21 cellular contexts compared by ENCODE assay signal in the genomic region with DNA sequence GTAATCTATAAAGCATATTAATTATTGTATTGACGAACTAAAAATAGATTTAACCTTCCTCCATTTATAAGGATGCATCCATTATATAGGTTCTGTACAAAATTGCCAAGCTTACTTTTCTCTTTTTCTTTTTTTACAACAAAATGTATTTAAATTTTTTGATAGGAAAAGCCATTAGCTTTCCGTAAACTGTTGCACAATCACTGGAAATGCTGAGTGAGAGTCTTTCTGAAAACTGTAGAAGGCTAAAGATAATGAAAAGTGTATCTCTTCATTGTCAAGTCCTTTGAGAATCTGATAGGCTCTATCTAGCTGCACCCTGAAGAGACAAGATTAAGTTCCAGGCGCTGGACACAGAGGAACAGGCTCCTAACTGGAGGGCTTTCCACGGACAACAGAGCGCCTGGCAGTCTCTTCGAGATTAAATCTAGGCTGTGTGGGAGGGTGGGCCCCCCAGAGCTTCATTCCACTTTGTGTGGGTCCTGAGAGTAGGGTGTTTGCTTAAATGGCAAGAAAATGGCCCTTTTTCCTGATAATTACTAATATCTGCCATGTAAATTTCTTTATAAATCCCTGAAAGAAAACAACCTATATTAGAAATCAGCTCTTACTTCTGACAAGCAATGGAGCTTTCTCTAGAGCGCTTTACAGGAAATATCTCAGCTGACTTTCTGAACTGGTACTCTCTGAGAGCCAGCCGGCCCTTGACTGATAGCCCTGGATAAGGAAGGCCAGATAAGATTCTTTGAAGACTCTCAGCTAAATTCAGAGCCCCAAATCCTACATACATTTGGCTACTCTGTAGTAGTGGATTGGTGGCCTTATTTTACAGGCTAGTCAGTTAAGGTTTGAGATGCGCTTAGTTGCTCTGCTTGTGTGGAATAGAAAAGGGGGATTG.
DNase-seq lines count a peak whose midpoint lies in the region; ATAC-seq, FAIRE-seq and TF ChIP-seq lines count a peak whose summit lies in the region.
"Had no signal": no experiment of that assay in that cellular context is flagged by ENCODE, and none has a peak within 500 bp of the region (broad histone marks: within the 10 kb centered on the region; RNA-seq: fewer than 3 reads in every experiment).

No MANE protein-coding gene starts in this region.

- no peak overlapping the region for H3K4me2 ChIP-seq in SK-N-SH
- peak overlapping the region; percentile 66 for H3K4me2 ChIP-seq in hepatocyte

- no peak overlapping the region for H3K9ac ChIP-seq in SK-N-SH
- H3K9ac ChIP-seq in muscle layer of colon (ENCODE audit: low read length): no peak overlapping the region

- peak; percentile 20; the same call in 1 of the 2 replicates for TF ChIP-seq RAD21 in SK-N-SH (IDR thresholded peaks at IDR 0.05; ENCODE audit: low read length)

- H3K79me2 ChIP-seq in SK-N-SH (ENCODE audit: insufficient read depth) (peaks cover 32% of the 10 kb centered on the region; the same call in 1 of the 2 replicates), hepatocyte (no peaks in the 10 kb centered on the region)

- H3K4me1 Mint-ChIP-seq in activated naive CD8-positive, alpha-beta T cell treated with anti-CD3 and anti-CD28 coated beads for 36 hours: no peaks in the 10 kb centered on the region

- 59% methylated on average over 9 of the region's 9 CpGs for WGBS in SK-N-SH (ENCODE audit: low lambda C conversion rate)
- 39% methylated on average over 9 of the region's 9 CpGs for WGBS in hepatocyte (ENCODE audit: low lambda C conversion rate, missing lambda C conversion rate)
- WGBS in sigmoid colon, 2 donors: 67 to 86% methylated on average over 9 of the region's 9 CpGs

- H2AFZ ChIP-seq in SK-N-SH (ENCODE audit: low read depth) (no peak overlapping the region), hepatocyte (peak overlapping the region; percentile 7)

- H3K4me1 ChIP-seq in SK-N-SH (ENCODE audit: control insufficient read depth in 1 of 2, insufficient read depth in 2 of 2, low read depth in 1 of 2, low read length in 1 of 2): peaks cover 0 to 6% of the 10 kb centered on the region in 2 experiments; a peak in 2 of 4 replicates
- H3K4me1 ChIP-seq in hepatocyte (ENCODE audit: insufficient read depth): peaks cover 12% of the 10 kb centered on the region
- H3K4me1 ChIP-seq in muscle layer of colon (ENCODE audit: insufficient read depth, low read length): peaks cover 21% of the 10 kb centered on the region
- peaks cover 0 to 40% (median 6%) of the 10 kb centered on the region in 4 donors for H3K4me1 ChIP-seq in sigmoid colon

- H3K36me3 ChIP-seq in SK-N-SH (replicated peaks in 1 of 2; ENCODE audit: control insufficient read depth in 1 of 2, insufficient read depth in 2 of 2, low read length in 1 of 2) (peaks cover 0 to 30% of the 10 kb centered on the region in 2 experiments), hepatocyte (replicated peaks; ENCODE audit: insufficient read depth, low read depth) (no peaks in the 10 kb centered on the region), muscle layer of colon (ENCODE audit: insufficient read depth, low read length) (no peaks in the 10 kb centered on the region), sigmoid colon (no peaks in the 10 kb centered on the region)

- no peak for DNase-seq in D721Med (ENCODE audit: insufficient read length, low spot score)
- peak; percentile 67 for DNase-seq in SK-N-SH
- DNase-seq in hepatocyte (ENCODE audit: low spot score): peak; percentile 18
- DNase-seq in sigmoid colon: no peak
- no peak for DNase-seq in activated naive CD8-positive, alpha-beta T cell treated with anti-CD3 and anti-CD28 coated beads for 36 hours
- DNase-seq: DMS 273 treated with DMSO at 0.1 percent for 48 hours, GF-D8, KG1, NCI-H1048, NCI-H146, NCI-H2227 treated with DMSO at 0.1 percent for 48 hours, NCI-H524 treated with DMSO at 0.1 percent for 48 hours had no signal

- intact Hi-C loops in sigmoid colon (cut with DNase I): loop anchor here (10.0 kb wide), 1 partner anchor 325 kb away; no protein-coding TSS in a partner anchor

- no peaks in the 10 kb centered on the region for H3K27me3 Mint-ChIP-seq in activated naive CD8-positive, alpha-beta T cell treated with anti-CD3 and anti-CD28 coated beads for 36 hours

- H3K9me3 Mint-ChIP-seq in activated naive CD8-positive, alpha-beta T cell treated with anti-CD3 and anti-CD28 coated beads for 36 hours: no peaks in the 10 kb centered on the region

- no peak overlapping the region for H3K4me3 Mint-ChIP-seq in activated naive CD8-positive, alpha-beta T cell treated with anti-CD3 and anti-CD28 coated beads for 36 hours

- H3K27ac ChIP-seq in SK-N-SH (ENCODE audit: low read depth in 2 of 2, low read length in 1 of 2) (peak overlapping the region; percentile 27 to 86; a peak in 3 of 4 replicates), hepatocyte (peak overlapping the region; percentile 61), muscle layer of colon (ENCODE audit: low read depth, low read length) (peak overlapping the region; percentile 30), sigmoid colon (no peak overlapping the region)
- H3K27ac ChIP-seq: C4-2B had no signal

- TF ChIP-seq CTCF in D721Med (IDR thresholded peaks at IDR 0.05; ENCODE audit: insufficient read depth, missing control alignments): no peak
- no peak for TF ChIP-seq CTCF in SK-N-SH (IDR thresholded peaks at IDR 0.05)
- TF ChIP-seq CTCF in hepatocyte (IDR thresholded peaks at IDR 0.05; ENCODE audit: poor library complexity): no peak
- no peak for TF ChIP-seq CTCF in sigmoid colon (IDR thresholded peaks at IDR 0.05)

- H3K9me3 ChIP-seq in SK-N-SH (peaks cover 7% of the 10 kb centered on the region; the same call in 1 of the 2 replicates), hepatocyte (ENCODE audit: low read depth) (peaks cover 6% of the 10 kb centered on the region), muscle layer of colon (ENCODE audit: low read length) (no peaks in the 10 kb centered on the region), sigmoid colon (no peaks in the 10 kb centered on the region)

- ATAC-seq in GM18909 (IDR thresholded peaks at IDR 0.05; ENCODE audit: poor library complexity, unreplicated experiment) (no peak), HG02642 (IDR thresholded peaks at IDR 0.05; ENCODE audit: poor library complexity, unreplicated experiment) (no peak)
- ATAC-seq: Panc1 had no signal

- no peaks in the 10 kb centered on the region for H3K27me3 ChIP-seq in SK-N-SH (ENCODE audit: insufficient read depth)
- no peaks in the 10 kb centered on the region for H3K27me3 ChIP-seq in hepatocyte
- no peaks in the 10 kb centered on the region for H3K27me3 ChIP-seq in muscle layer of colon (ENCODE audit: control insufficient read depth in 1 of 2, insufficient read depth in 2 of 2, low read length in 2 of 2)
- no peaks in the 10 kb centered on the region for H3K27me3 ChIP-seq in sigmoid colon

- H3K9me2 ChIP-seq in SK-N-SH (no peaks in the 10 kb centered on the region), hepatocyte (replicated peaks; ENCODE audit: insufficient read depth) (no peaks in the 10 kb centered on the region)

- peak in 1 of 2 experiments; percentile 75; a peak in 2 of 4 replicates for TF ChIP-seq EP300 in SK-N-SH (IDR thresholded peaks at IDR 0.05; ENCODE audit: borderline replicate concordance in 1 of 2, low read depth in 1 of 2, low read length in 1 of 2)
- TF ChIP-seq EP300 in sigmoid colon (IDR thresholded peaks at IDR 0.05): no peak

- CTCF ChIA-PET in SK-N-SH (lab: Yijun Ruan, JAX): interaction anchor here (1.4 to 3.2 kb wide), 4 partner anchors 9 to 492 kb away, joined by 5 to 18 read pairs (median 10); no protein-coding TSS in a partner anchor

- H3K4me3 ChIP-seq in SK-N-SH (ENCODE audit: low read depth in 2 of 2, low read length in 1 of 2) (no peak overlapping the region), hepatocyte (no peak overlapping the region), muscle layer of colon (ENCODE audit: low read depth in 1 of 2, low read length in 2 of 2) (no peak overlapping the region), sigmoid colon (no peak overlapping the region)

- TF ChIP-seq POLR2A in sigmoid colon (IDR thresholded peaks at IDR 0.05): no peak

- no peaks in the 10 kb centered on the region for H4K20me1 ChIP-seq in SK-N-SH (ENCODE audit: insufficient read depth)
- H4K20me1 ChIP-seq in hepatocyte (ENCODE audit: insufficient read depth, poor library complexity, severe bottlenecking): no peaks in the 10 kb centered on the region

- peak; percentile 32 for FAIRE-seq in D721Med (lab: Jason Lieb, UNC)
- FAIRE-seq: A204.1, GM12891, GM18507, H54 had no signal

- POLR2A ChIA-PET in SK-N-SH (lab: Yijun Ruan, JAX): no interaction called here

- peaks cover 4% of the 10 kb centered on the region for H3F3A ChIP-seq in SK-N-SH (replicated peaks; ENCODE audit: insufficient read depth)

- no peak overlapping the region for H3K27ac Mint-ChIP-seq in activated naive CD8-positive, alpha-beta T cell treated with anti-CD3 and anti-CD28 coated beads for 36 hours

- no peaks in the 10 kb centered on the region for H3K36me3 Mint-ChIP-seq in activated naive CD8-positive, alpha-beta T cell treated with anti-CD3 and anti-CD28 coated beads for 36 hours

TF ChIP-seq in SK-N-SH, 30 proteins besides CTCF, POLR2A, EP300 and RAD21 (continues in another document):
- TF ChIP-seq NRF1 (IDR thresholded peaks at IDR 0.05; ENCODE audit: low read depth, low read length) (no peak), REST (IDR thresholded peaks at IDR 0.05; ENCODE audit: low read depth, low read length) (no peak)

Comparison
In these comparisons a context has a peak if more than half of its experiments do, and no peak if none do; other contexts are left out.
1. DNase-seq: peak in SK-N-SH (single experiment) and hepatocyte (single experiment); none in D721Med (single experiment), sigmoid colon (single experiment) and activated naive CD8-positive, alpha-beta T cell treated with anti-CD3 and anti-CD28 coated beads for 36 hours (single experiment).
2. H3K27ac ChIP-seq: peak in SK-N-SH (2 of 2), hepatocyte (single experiment) and muscle layer of colon (single experiment); none in sigmoid colon (0 of 4).